ENCODE assay signal across 24 cellular contexts in the genomic region with DNA sequence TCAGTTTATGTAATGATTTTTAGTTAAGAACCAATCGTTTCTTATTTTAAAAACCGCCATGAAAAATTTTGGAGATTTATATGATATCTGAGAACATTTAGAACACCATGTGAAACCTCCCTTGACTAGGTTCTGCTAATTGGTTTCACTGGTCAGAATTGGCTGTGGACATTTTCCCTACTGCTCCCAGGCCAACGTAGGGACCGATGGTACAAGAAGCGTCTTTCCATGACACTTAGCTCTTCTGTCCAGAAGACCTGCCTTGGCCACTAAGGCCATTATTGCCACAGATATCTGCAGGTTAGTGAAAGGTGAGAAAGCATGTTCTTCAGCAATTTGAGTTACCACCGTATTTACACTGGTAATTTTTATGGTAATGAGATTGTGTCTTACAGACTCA.
"Had no signal": no experiment of that assay in that cellular context is flagged by ENCODE, and none has a peak within 500 bp of the region (broad histone marks: within the 10 kb centered on the region; RNA-seq: fewer than 3 reads in every experiment).

No MANE protein-coding gene starts in this region.

- H3K4me3 ChIP-seq: colonic mucosa, coronary artery, dorsolateral prefrontal cortex, esophagus muscularis mucosa, esophagus squamous epithelium, gastrocnemius medialis, gastroesophageal sphincter, heart left ventricle, heart right ventricle had no signal

- H3K27me3 ChIP-seq: colonic mucosa, dorsolateral prefrontal cortex, esophagus muscularis mucosa, esophagus squamous epithelium, foreskin keratinocyte, gastrocnemius medialis, gastroesophageal sphincter, heart left ventricle, heart right ventricle had no signal

- H3K36me3 ChIP-seq: colonic mucosa, esophagus muscularis mucosa, esophagus squamous epithelium, gastrocnemius medialis, gastroesophageal sphincter, heart left ventricle, heart right ventricle had no signal

- DNase-seq: colonic mucosa; cortex of kidney; dermis blood vessel endothelial cell; dorsolateral prefrontal cortex; effector CD4-positive, alpha-beta T cell; effector CD8-positive, alpha-beta T cell; effector memory CD4-positive, alpha-beta T cell; effector memory CD8-positive, alpha-beta T cell; endodermal cell; erythroblast; esophagus squamous epithelium; foreskin fibroblast; foreskin keratinocyte; foreskin melanocyte; gastrocnemius medialis; glutamatergic neuron; head of caudate nucleus; heart left ventricle; heart right ventricle had no signal

- ATAC-seq: effector memory CD8-positive, alpha-beta T cell; esophagus mucosa; foreskin keratinocyte; gastrocnemius medialis; gastroesophageal sphincter; heart left ventricle; heart right ventricle had no signal

- H3K27ac ChIP-seq: colonic mucosa, coronary artery, dorsolateral prefrontal cortex, epithelial cell of prostate, esophagus muscularis mucosa, esophagus squamous epithelium, foreskin keratinocyte, gastrocnemius medialis, gastroesophageal sphincter, heart left ventricle, heart right ventricle had no signal

- H3K4me1 ChIP-seq: colonic mucosa, esophagus muscularis mucosa, esophagus squamous epithelium, foreskin keratinocyte, gastrocnemius medialis, gastroesophageal sphincter, heart left ventricle, heart right ventricle had no signal

- H3K9me3 ChIP-seq: colonic mucosa, esophagus muscularis mucosa, esophagus squamous epithelium, gastrocnemius medialis, heart left ventricle, heart right ventricle had no signal
